15 cellular contexts compared by ENCODE assay signal in the genomic region with DNA sequence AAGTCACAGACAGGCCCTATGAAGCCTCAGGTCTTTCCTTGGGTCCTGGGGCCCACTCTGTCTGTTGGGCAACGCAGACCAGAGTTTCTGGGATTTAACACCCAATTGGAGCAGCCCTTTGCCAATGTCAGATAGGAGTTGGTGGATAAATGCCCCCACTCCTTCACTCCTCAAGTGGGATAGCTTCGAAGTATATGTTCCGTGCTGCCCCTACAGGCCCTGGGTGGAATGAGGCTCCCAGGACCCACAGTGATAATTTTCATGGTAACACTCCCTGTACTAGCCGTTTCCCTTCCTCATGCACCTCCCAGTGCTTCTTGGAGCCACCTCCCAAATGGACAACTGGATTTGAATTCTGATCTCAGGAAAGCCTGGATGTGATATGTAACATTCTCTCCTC.
A peak's percentile ranks its signal among the peaks of the same experiment; 100 is the strongest.
DNase-seq lines count a peak whose midpoint lies in the region; ATAC-seq and TF ChIP-seq lines count a peak whose summit lies in the region.
"Had no signal": no experiment of that assay in that cellular context is flagged by ENCODE, and none has a peak within 500 bp of the region (broad histone marks: within the 10 kb centered on the region; RNA-seq: fewer than 3 reads in every experiment).

No MANE protein-coding gene starts in this region.

- no peaks in the 10 kb centered on the region for H3K36me3 Mint-ChIP-seq in MCF 10A (ENCODE audit: insufficient read depth, unreplicated experiment)
- no peaks in the 10 kb centered on the region for H3K36me3 Mint-ChIP-seq in activated T-helper 1 cell treated with anti-CD3 and anti-CD28 coated beads, Interleukin-12 subunit alpha, Interleukin-12 subunit beta, Interleukin-2, Interleukin-4 antibody, amounts not matched to agents 30 ng/mL and 10 ng/mL and 1 ng/mL, durations not matched to agents 14 hours and 24 hours and 36 hours (ENCODE audit: low read depth)
- H3K36me3 Mint-ChIP-seq in activated T-helper 17 cell treated with anti-CD3 and anti-CD28 coated beads, Interleukin-2, amount 50 U/mL, for 72 hours (ENCODE audit: low read depth) = no peaks in the 10 kb centered on the region
- no peaks in the 10 kb centered on the region for H3K36me3 Mint-ChIP-seq in activated T-helper 2 cell treated with anti-CD3 and anti-CD28 coated beads, Interferon-gamma antibody, Interleukin-2, Interleukin-4, amounts not matched to agents 10 μg/mL and 5 μg/mL and 100 μg/mL, durations not matched to agents 14 hours and 24 hours and 36 hours (ENCODE audit: low read depth)
- H3K36me3 Mint-ChIP-seq: activated naive CD4-positive, alpha-beta T cell treated with anti-CD3 and anti-CD28 coated beads, Interleukin-2, amount 50 U/mL, for 24 hours had no signal

- DNase-seq in MCF 10A (ENCODE audit: unreplicated experiment) (peak; percentile 9), breast epithelium (ENCODE audit: low spot score in 2 of 2) (no peak), NCI-H69 (lab: John Stamatoyannopoulos, UW) (peak; percentile 69), choroid plexus epithelial cell (ENCODE audit: low read depth) (no peak), upper lobe of right lung (no peak)
- no peak for DNase-seq in activated T-helper 1 cell treated with anti-CD3 and anti-CD28 coated beads, Interleukin-12 subunit alpha, Interleukin-12 subunit beta, Interleukin-2, Interleukin-4 antibody, amounts not matched to agents 30 ng/mL and 10 ng/mL and 1 ng/mL, durations not matched to agents 14 hours and 24 hours and 36 hours (ENCODE audit: low spot score)
- no peak for DNase-seq in activated T-helper 2 cell treated with anti-CD3 and anti-CD28 coated beads, Interferon-gamma antibody, Interleukin-2, Interleukin-4, amounts not matched to agents 10 μg/mL and 5 μg/mL and 100 μg/mL, durations not matched to agents 14 hours and 24 hours and 36 hours (ENCODE audit: low spot score)
- DNase-seq: activated CD8-positive, alpha-beta T cell treated with anti-CD3 and anti-CD28 coated beads for 36 hours; NCI-H1694 treated with DMSO at 0.1 percent for 48 hours; right lobe of liver; stimulated activated CD4-positive, alpha-beta T cell treated with anti-CD3 and anti-CD28 coated beads, Interleukin-4, amount 100 ng/mL, for 4 hours; stimulated activated naive CD8-positive, alpha-beta T cell treated with anti-CD3 and anti-CD28 coated beads, Interleukin-15, Interleukin-2, amounts not matched to agents 100 U/mL and 50 U/mL, for 24 hours had no signal

- BruUV-seq in MCF 10A (replicated peaks; lab: Mats Ljungman, UMichigan) = no TSS peak

- H3K9me3 Mint-ChIP-seq in MCF 10A (ENCODE audit: unreplicated experiment) = no peaks in the 10 kb centered on the region
- no peaks in the 10 kb centered on the region for H3K9me3 Mint-ChIP-seq in activated T-helper 1 cell treated with anti-CD3 and anti-CD28 coated beads, Interleukin-12 subunit alpha, Interleukin-12 subunit beta, Interleukin-2, Interleukin-4 antibody, amounts not matched to agents 30 ng/mL and 10 ng/mL and 1 ng/mL, durations not matched to agents 14 hours and 24 hours and 36 hours
- peaks cover 10% of the 10 kb centered on the region for H3K9me3 Mint-ChIP-seq in activated T-helper 17 cell treated with anti-CD3 and anti-CD28 coated beads, Interleukin-2, amount 50 U/mL, for 72 hours
- H3K9me3 Mint-ChIP-seq in activated T-helper 2 cell treated with anti-CD3 and anti-CD28 coated beads, Interferon-gamma antibody, Interleukin-2, Interleukin-4, amounts not matched to agents 10 μg/mL and 5 μg/mL and 100 μg/mL, durations not matched to agents 14 hours and 24 hours and 36 hours = no peaks in the 10 kb centered on the region
- H3K9me3 Mint-ChIP-seq: activated CD8-positive, alpha-beta T cell treated with anti-CD3 and anti-CD28 coated beads for 36 hours; activated naive CD4-positive, alpha-beta T cell treated with anti-CD3 and anti-CD28 coated beads, Interleukin-2, amount 50 U/mL, for 24 hours had no signal

- no peaks in the 10 kb centered on the region for H3K4me1 ChIP-seq in breast epithelium
- H3K4me1 ChIP-seq in upper lobe of right lung = no peaks in the 10 kb centered on the region

- H3K9me3 ChIP-seq in breast epithelium (no peaks in the 10 kb centered on the region), upper lobe of right lung (no peaks in the 10 kb centered on the region)
- H3K9me3 ChIP-seq: right lobe of liver had no signal

- H3K36me3 ChIP-seq in breast epithelium = no peaks in the 10 kb centered on the region
- H3K36me3 ChIP-seq in upper lobe of right lung = no peaks in the 10 kb centered on the region
- H3K36me3 ChIP-seq: right lobe of liver had no signal

- POLR2A ChIA-PET in MCF 10A (lab: Yijun Ruan, JAX) = interaction anchor here (0.6 to 1.6 kb wide), 2 partner anchors 14 to 242 kb away, joined by 3 read pairs; no protein-coding TSS in a partner anchor

- CTCF ChIA-PET in MCF 10A (lab: Yijun Ruan, JAX) = interaction anchor here (0.6 to 1.3 kb wide), 3 partner anchors 10 to 250 kb away, joined by 3 read pairs; no protein-coding TSS in a partner anchor

- no peak overlapping the region for H3K4me3 ChIP-seq in breast epithelium
- no peak overlapping the region for H3K4me3 ChIP-seq in choroid plexus epithelial cell (ENCODE audit: low read depth, low read length)
- no peak overlapping the region for H3K4me3 ChIP-seq in upper lobe of right lung
- H3K4me3 ChIP-seq: right lobe of liver had no signal

- no peaks in the 10 kb centered on the region for H3K4me1 Mint-ChIP-seq in MCF 10A (ENCODE audit: insufficient read depth, unreplicated experiment)
- no peaks in the 10 kb centered on the region for H3K4me1 Mint-ChIP-seq in activated T-helper 1 cell treated with anti-CD3 and anti-CD28 coated beads, Interleukin-12 subunit alpha, Interleukin-12 subunit beta, Interleukin-2, Interleukin-4 antibody, amounts not matched to agents 30 ng/mL and 10 ng/mL and 1 ng/mL, durations not matched to agents 14 hours and 24 hours and 36 hours (ENCODE audit: low read depth)
- H3K4me1 Mint-ChIP-seq in activated T-helper 17 cell treated with anti-CD3 and anti-CD28 coated beads, Interleukin-2, amount 50 U/mL, for 72 hours = no peaks in the 10 kb centered on the region
- no peaks in the 10 kb centered on the region for H3K4me1 Mint-ChIP-seq in activated T-helper 2 cell treated with anti-CD3 and anti-CD28 coated beads, Interferon-gamma antibody, Interleukin-2, Interleukin-4, amounts not matched to agents 10 μg/mL and 5 μg/mL and 100 μg/mL, durations not matched to agents 14 hours and 24 hours and 36 hours (ENCODE audit: low read depth)
- H3K4me1 Mint-ChIP-seq: activated naive CD4-positive, alpha-beta T cell treated with anti-CD3 and anti-CD28 coated beads, Interleukin-2, amount 50 U/mL, for 24 hours; B cell had no signal

- no peak overlapping the region for H3K27ac ChIP-seq in breast epithelium
- no peak overlapping the region for H3K27ac ChIP-seq in upper lobe of right lung
- H3K27ac ChIP-seq: right lobe of liver had no signal

- intact Hi-C loops in MCF 10A (cut with micrococcal nuclease) (no loop called here), breast epithelium (cut with DNase I; ENCODE audit: low total_unique reads) (no loop called here), upper lobe of right lung (cut with DNase I) (no loop called here)
- intact Hi-C loops in activated T-helper 1 cell treated with anti-CD3 and anti-CD28 coated beads, Interleukin-12 subunit alpha, Interleukin-12 subunit beta, Interleukin-2, Interleukin-4 antibody, amounts not matched to agents 30 ng/mL and 10 ng/mL and 1 ng/mL, durations not matched to agents 14 hours and 24 hours and 36 hours (cut with micrococcal nuclease) = no loop called here
- intact Hi-C loops in activated T-helper 2 cell treated with anti-CD3 and anti-CD28 coated beads, Interferon-gamma antibody, Interleukin-2, Interleukin-4, amounts not matched to agents 10 μg/mL and 5 μg/mL and 100 μg/mL, durations not matched to agents 14 hours and 24 hours and 36 hours (cut with micrococcal nuclease) = no loop called here

- no peaks in the 10 kb centered on the region for H3K27me3 Mint-ChIP-seq in MCF 10A (ENCODE audit: insufficient read depth, unreplicated experiment)
- no peaks in the 10 kb centered on the region for H3K27me3 Mint-ChIP-seq in activated T-helper 1 cell treated with anti-CD3 and anti-CD28 coated beads, Interleukin-12 subunit alpha, Interleukin-12 subunit beta, Interleukin-2, Interleukin-4 antibody, amounts not matched to agents 30 ng/mL and 10 ng/mL and 1 ng/mL, durations not matched to agents 14 hours and 24 hours and 36 hours (ENCODE audit: insufficient read depth)
- H3K27me3 Mint-ChIP-seq in activated T-helper 17 cell treated with anti-CD3 and anti-CD28 coated beads, Interleukin-2, amount 50 U/mL, for 72 hours = no peaks in the 10 kb centered on the region
- no peaks in the 10 kb centered on the region for H3K27me3 Mint-ChIP-seq in activated T-helper 2 cell treated with anti-CD3 and anti-CD28 coated beads, Interferon-gamma antibody, Interleukin-2, Interleukin-4, amounts not matched to agents 10 μg/mL and 5 μg/mL and 100 μg/mL, durations not matched to agents 14 hours and 24 hours and 36 hours (ENCODE audit: low read depth)

- H3K27me3 ChIP-seq in breast epithelium = peaks cover 0 to 9% of the 10 kb centered on the region in 2 donors
- H3K27me3 ChIP-seq in upper lobe of right lung = no peaks in the 10 kb centered on the region
- H3K27me3 ChIP-seq: right lobe of liver had no signal

- no peak overlapping the region for H3K4me3 Mint-ChIP-seq in MCF 10A (ENCODE audit: unreplicated experiment)
- H3K4me3 Mint-ChIP-seq in activated T-helper 1 cell treated with anti-CD3 and anti-CD28 coated beads, Interleukin-12 subunit alpha, Interleukin-12 subunit beta, Interleukin-2, Interleukin-4 antibody, amounts not matched to agents 30 ng/mL and 10 ng/mL and 1 ng/mL, durations not matched to agents 14 hours and 24 hours and 36 hours = no peak overlapping the region
- no peak overlapping the region for H3K4me3 Mint-ChIP-seq in activated T-helper 17 cell treated with anti-CD3 and anti-CD28 coated beads, Interleukin-2, amount 50 U/mL, for 72 hours
- no peak overlapping the region for H3K4me3 Mint-ChIP-seq in activated T-helper 2 cell treated with anti-CD3 and anti-CD28 coated beads, Interferon-gamma antibody, Interleukin-2, Interleukin-4, amounts not matched to agents 10 μg/mL and 5 μg/mL and 100 μg/mL, durations not matched to agents 14 hours and 24 hours and 36 hours (ENCODE audit: low read depth)
- H3K4me3 Mint-ChIP-seq: activated CD8-positive, alpha-beta T cell treated with anti-CD3 and anti-CD28 coated beads for 36 hours; activated naive CD4-positive, alpha-beta T cell treated with anti-CD3 and anti-CD28 coated beads, Interleukin-2, amount 50 U/mL, for 24 hours; B cell had no signal

- no peak overlapping the region for H3K27ac Mint-ChIP-seq in MCF 10A (ENCODE audit: low read depth, unreplicated experiment)
- no peak overlapping the region for H3K27ac Mint-ChIP-seq in activated T-helper 1 cell treated with anti-CD3 and anti-CD28 coated beads, Interleukin-12 subunit alpha, Interleukin-12 subunit beta, Interleukin-2, Interleukin-4 antibody, amounts not matched to agents 30 ng/mL and 10 ng/mL and 1 ng/mL, durations not matched to agents 14 hours and 24 hours and 36 hours
- H3K27ac Mint-ChIP-seq in activated T-helper 17 cell treated with anti-CD3 and anti-CD28 coated beads, Interleukin-2, amount 50 U/mL, for 72 hours = no peak overlapping the region
- no peak overlapping the region for H3K27ac Mint-ChIP-seq in activated T-helper 2 cell treated with anti-CD3 and anti-CD28 coated beads, Interferon-gamma antibody, Interleukin-2, Interleukin-4, amounts not matched to agents 10 μg/mL and 5 μg/mL and 100 μg/mL, durations not matched to agents 14 hours and 24 hours and 36 hours
- H3K27ac Mint-ChIP-seq: activated CD8-positive, alpha-beta T cell treated with anti-CD3 and anti-CD28 coated beads for 36 hours; activated naive CD4-positive, alpha-beta T cell treated with anti-CD3 and anti-CD28 coated beads, Interleukin-2, amount 50 U/mL, for 24 hours; B cell had no signal

- TF ChIP-seq POLR2A in breast epithelium (IDR thresholded peaks at IDR 0.05) = no peak

- ATAC-seq in upper lobe of right lung = no peak
- no peak for ATAC-seq in activated T-helper 17 cell treated with anti-CD3 and anti-CD28 coated beads, Interleukin-2, amount 50 U/mL, for 72 hours (replicated peaks)
- ATAC-seq: activated CD8-positive, alpha-beta T cell treated with anti-CD3 and anti-CD28 coated beads for 36 hours; stimulated activated naive CD8-positive, alpha-beta T cell treated with anti-CD3 and anti-CD28 coated beads, Interleukin-15, Interleukin-2, amounts not matched to agents 100 U/mL and 50 U/mL, for 24 hours had no signal

- no peak for TF ChIP-seq CTCF in MCF 10A (IDR thresholded peaks at IDR 0.05; ENCODE audit: unreplicated experiment)
- TF ChIP-seq CTCF in breast epithelium (IDR thresholded peaks at IDR 0.05) = no peak
- TF ChIP-seq CTCF in choroid plexus epithelial cell (conservative IDR thresholded peaks at IDR 0.05; ENCODE audit: low read depth, low read length) = peak; percentile 37
- TF ChIP-seq CTCF in upper lobe of right lung (IDR thresholded peaks at IDR 0.05) = peak; percentile 9

Comparison
In these comparisons a context has a peak if more than half of its experiments do, and no peak if none do; other contexts are left out.
1. DNase-seq: peak in MCF 10A (single experiment) and NCI-H69 (single experiment); none in breast epithelium (0 of 2), choroid plexus epithelial cell (single experiment), upper lobe of right lung (single experiment), activated T-helper 1 cell treated with anti-CD3 and anti-CD28 coated beads, Interleukin-12 subunit alpha, Interleukin-12 subunit beta, Interleukin-2, Interleukin-4 antibody, amounts not matched to agents 30 ng/mL and 10 ng/mL and 1 ng/mL, durations not matched to agents 14 hours and 24 hours and 36 hours (single experiment) and activated T-helper 2 cell treated with anti-CD3 and anti-CD28 coated beads, Interferon-gamma antibody, Interleukin-2, Interleukin-4, amounts not matched to agents 10 μg/mL and 5 μg/mL and 100 μg/mL, durations not matched to agents 14 hours and 24 hours and 36 hours (single experiment).
2. CTCF ChIP-seq: peak in choroid plexus epithelial cell (single experiment) and upper lobe of right lung (single experiment); none in MCF 10A (single experiment) and breast epithelium (0 of 3).